Comparison of ENCODE assay signal across 12 cellular contexts in the genomic region with DNA sequence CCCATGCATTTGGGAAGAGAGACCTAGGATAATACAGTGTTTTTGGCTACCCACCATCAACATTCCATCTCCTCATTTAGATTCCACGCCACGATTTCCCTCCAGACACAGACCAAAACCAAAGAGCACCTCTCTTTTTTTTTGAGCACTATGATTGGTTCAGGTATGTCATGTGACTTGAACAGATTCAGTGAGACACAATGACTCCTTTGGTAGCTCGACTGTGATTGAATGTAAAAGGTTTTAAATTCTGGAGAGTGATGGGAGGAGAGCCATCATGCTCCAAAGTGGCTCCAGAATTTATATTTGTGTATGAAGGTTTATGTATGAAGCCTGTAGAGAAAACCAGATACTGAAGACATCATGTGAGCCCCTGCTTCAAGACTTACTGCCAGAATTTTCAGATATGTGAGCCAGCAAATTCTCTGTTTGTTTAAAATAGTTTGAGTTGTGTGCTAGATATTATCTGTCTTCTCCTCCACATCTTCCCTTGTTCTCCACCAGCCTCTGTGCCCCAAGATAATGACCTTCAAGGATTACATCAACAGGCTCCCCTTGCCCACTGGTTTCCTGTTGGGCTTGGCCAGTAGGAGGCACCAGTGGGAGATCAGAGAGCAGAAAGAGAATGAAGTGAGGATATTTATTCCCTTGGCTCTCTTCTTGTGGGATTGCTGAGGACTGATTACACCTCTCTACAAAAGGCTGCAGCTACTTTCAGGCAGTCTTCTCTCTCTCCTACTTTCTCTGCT. TPM values are rescaled to one million over a fixed set of nuclear protein-coding genes. Genes with fewer than 3 reads are reported as not detected.
DNase-seq lines count a peak whose midpoint lies in the region; ATAC-seq and TF ChIP-seq lines count a peak whose summit lies in the region.
"Had no signal": no experiment of that assay in that cellular context is flagged by ENCODE, and none has a peak within 500 bp of the region (broad histone marks: within the 10 kb centered on the region; RNA-seq: fewer than 3 reads in every experiment).

No MANE protein-coding gene starts in this region.

- no peak for TF ChIP-seq POLR2A in erythroblast (IDR thresholded peaks at IDR 0.05; ENCODE audit: low read length)

- intact Hi-C loops in activated CD4-positive, alpha-beta T cell treated with anti-CD3 and anti-CD28 coated beads, Interleukin-2, amount 10 ng/mL, durations not matched to agents 24 days and 14 days (cut with micrococcal nuclease): loop anchor here (2.0 kb wide), 1 partner anchor 14 kb away; the partner anchor contains the start of gene ACAA1
- intact Hi-C loops in Panc1 (cut with micrococcal nuclease; ENCODE audit: unreplicated experiment) (no loop called here), tibial artery (cut with DNase I; ENCODE audit: low total_unique reads) (no loop called here)

- no peak overlapping the region for H3K4me3 Mint-ChIP-seq in activated CD4-positive, alpha-beta T cell treated with anti-CD3 and anti-CD28 coated beads, Interleukin-2, amount 10 ng/mL, durations not matched to agents 24 days and 14 days
- H3K4me3 Mint-ChIP-seq in stimulated activated effector memory CD8-positive, alpha-beta T cell treated with anti-CD3 and anti-CD28 coated beads, Interleukin-12 subunit alpha, Interleukin-12 subunit beta, amount 100 ng/mL, for 72 hours: no peak overlapping the region

- no peaks in the 10 kb centered on the region for H3K27me3 ChIP-seq in Panc1 (ENCODE audit: control insufficient read depth, insufficient read depth, low read length)
- no peaks in the 10 kb centered on the region for H3K27me3 ChIP-seq in tibial artery
- H3K27me3 ChIP-seq: thyroid gland had no signal

- no TSS peak for BruUV-seq in Panc1 (replicated peaks; lab: Mats Ljungman, UMichigan)

- peak; percentile 58 for DNase-seq in activated CD4-positive, alpha-beta T cell treated with anti-CD3 and anti-CD28 coated beads, Interleukin-2, amount 10 ng/mL, durations not matched to agents 24 days and 14 days
- DNase-seq in activated CD4-positive, alpha-beta T cell treated with anti-CD3 and anti-CD28 coated beads, Interleukin-2, amount 50 U/mL, for 1 hour: no peak
- DNase-seq in Panc1 (ENCODE audit: low read depth, low spot score) (no peak), erythroblast (lab: John Stamatoyannopoulos, UW) (peak; percentile 40 to 59), tibial artery (no peak), anterior cingulate cortex (lab: John Stamatoyannopoulos, UW) (no peak)
- peak in 1 of 2 donors; percentile 35 for DNase-seq in stimulated activated effector memory CD8-positive, alpha-beta T cell treated with anti-CD3 and anti-CD28 coated beads, Interleukin-12 subunit alpha, Interleukin-12 subunit beta, amount 100 ng/mL, for 72 hours (ENCODE audit: low spot score in 2 of 2)
- DNase-seq: NCI-H446; stimulated activated CD4-positive, alpha-beta T cell treated with anti-CD3 and anti-CD28 coated beads, Interleukin-4, amount 100 ng/mL, for 4 hours; thyroid gland had no signal

- peaks cover 4% of the 10 kb centered on the region for H3K27me3 Mint-ChIP-seq in activated CD4-positive, alpha-beta T cell treated with anti-CD3 and anti-CD28 coated beads, Interleukin-2, amount 10 ng/mL, durations not matched to agents 24 days and 14 days

- H3K4me1 ChIP-seq in Panc1 (ENCODE audit: control insufficient read depth, insufficient read depth, low read length): no peaks in the 10 kb centered on the region
- no peaks in the 10 kb centered on the region for H3K4me1 ChIP-seq in tibial artery

- H3K4me3 ChIP-seq in Panc1 (ENCODE audit: low read depth in 2 of 2, low read length in 2 of 2): no peak overlapping the region
- no peak overlapping the region for H3K4me3 ChIP-seq in tibial artery
- H3K4me3 ChIP-seq: SK-N-MC, thyroid gland had no signal

- H3K4me1 Mint-ChIP-seq in activated CD4-positive, alpha-beta T cell treated with anti-CD3 and anti-CD28 coated beads, Interleukin-2, amount 10 ng/mL, durations not matched to agents 24 days and 14 days: peaks cover 39% of the 10 kb centered on the region
- H3K4me1 Mint-ChIP-seq in stimulated activated effector memory CD8-positive, alpha-beta T cell treated with anti-CD3 and anti-CD28 coated beads, Interleukin-12 subunit alpha, Interleukin-12 subunit beta, amount 100 ng/mL, for 72 hours: peaks cover 55% of the 10 kb centered on the region

- CTCF ChIA-PET in Panc1 (lab: Charles Lee): no interaction called here

- POLR2A ChIA-PET in Panc1 (lab: Charles Lee): no interaction called here

- H3K27ac ChIP-seq in Panc1 (ENCODE audit: low read length): no peak overlapping the region
- no peak overlapping the region for H3K27ac ChIP-seq in tibial artery
- H3K27ac ChIP-seq: SK-N-MC, thyroid gland had no signal

- peaks cover 2% of the 10 kb centered on the region for H3K36me3 Mint-ChIP-seq in activated CD4-positive, alpha-beta T cell treated with anti-CD3 and anti-CD28 coated beads, Interleukin-2, amount 10 ng/mL, durations not matched to agents 24 days and 14 days (ENCODE audit: low read depth)
- H3K36me3 Mint-ChIP-seq in stimulated activated effector memory CD8-positive, alpha-beta T cell treated with anti-CD3 and anti-CD28 coated beads, Interleukin-12 subunit alpha, Interleukin-12 subunit beta, amount 100 ng/mL, for 72 hours: no peaks in the 10 kb centered on the region

- in situ Hi-C loops in Panc1 (cut with HindIII; ENCODE audit: low pct_unique_long_range_greater_than_20kb, low sequenced_read_pairs): no loop called here

- peaks cover 16% of the 10 kb centered on the region for H3K9me3 Mint-ChIP-seq in activated CD4-positive, alpha-beta T cell treated with anti-CD3 and anti-CD28 coated beads, Interleukin-2, amount 10 ng/mL, durations not matched to agents 24 days and 14 days
- peaks cover 8% of the 10 kb centered on the region for H3K9me3 Mint-ChIP-seq in stimulated activated effector memory CD8-positive, alpha-beta T cell treated with anti-CD3 and anti-CD28 coated beads, Interleukin-12 subunit alpha, Interleukin-12 subunit beta, amount 100 ng/mL, for 72 hours

- no peaks in the 10 kb centered on the region; the same call in 1 of the 2 replicates for H3K9me3 ChIP-seq in Panc1 (ENCODE audit: control insufficient read depth, insufficient read depth, low read depth, low read length)
- H3K9me3 ChIP-seq in tibial artery: no peaks in the 10 kb centered on the region
- H3K9me3 ChIP-seq: thyroid gland had no signal

- H3K36me3 ChIP-seq in Panc1 (ENCODE audit: control insufficient read depth, insufficient read depth, low read length) (no peaks in the 10 kb centered on the region; the same call in 1 of the 2 replicates), tibial artery (no peaks in the 10 kb centered on the region)
- H3K36me3 ChIP-seq: thyroid gland had no signal

- ATAC-seq in Panc1 (no peak), HG03442 (IDR thresholded peaks at IDR 0.05; ENCODE audit: unreplicated experiment) (no peak)
- no peak for ATAC-seq in stimulated activated effector memory CD8-positive, alpha-beta T cell treated with anti-CD3 and anti-CD28 coated beads, Interleukin-12 subunit alpha, Interleukin-12 subunit beta, amount 100 ng/mL, for 72 hours

- peak; percentile 13; the same call in 1 of the 2 replicates for TF ChIP-seq CTCF in Panc1 (IDR thresholded peaks at IDR 0.05)
- TF ChIP-seq CTCF in tibial artery (IDR thresholded peaks at IDR 0.05): no peak

- no peak overlapping the region for H3K27ac Mint-ChIP-seq in activated CD4-positive, alpha-beta T cell treated with anti-CD3 and anti-CD28 coated beads, Interleukin-2, amount 10 ng/mL, durations not matched to agents 24 days and 14 days
- H3K27ac Mint-ChIP-seq in stimulated activated effector memory CD8-positive, alpha-beta T cell treated with anti-CD3 and anti-CD28 coated beads, Interleukin-12 subunit alpha, Interleukin-12 subunit beta, amount 100 ng/mL, for 72 hours: peak overlapping the region; percentile 58

RNA-seq across cellular contexts. Expression of gene MYD88, which starts 12.5 kb away (rescaled TPM):
- 32.0 and 36.9 TPM in 2 replicates for total RNA-seq in activated CD4-positive, alpha-beta T cell treated with anti-CD3 and anti-CD28 coated beads, Interleukin-2, amount 10 ng/mL, durations not matched to agents 24 days and 14 days
- total RNA-seq in Panc1 (2021; ENCODE audit: unreplicated experiment): 32.7 TPM
- polyA plus RNA-seq in Panc1 (2012; ENCODE audit: insufficient read length): 38.4 TPM

RNA-seq across cellular contexts. Expression of gene ACAA1, which starts 14.0 kb away (rescaled TPM):
- total RNA-seq in activated CD4-positive, alpha-beta T cell treated with anti-CD3 and anti-CD28 coated beads, Interleukin-2, amount 10 ng/mL, durations not matched to agents 24 days and 14 days: 68.7 and 71.6 TPM in 2 replicates
- 52.0 TPM for total RNA-seq in Panc1 (2021; ENCODE audit: unreplicated experiment)
- polyA plus RNA-seq in Panc1 (2012; ENCODE audit: insufficient read length): 69.2 TPM

RNA-seq across cellular contexts. Expression of gene OXSR1, which starts 14.4 kb away (rescaled TPM):
- 56.4 and 58.3 TPM in 2 replicates for total RNA-seq in activated CD4-positive, alpha-beta T cell treated with anti-CD3 and anti-CD28 coated beads, Interleukin-2, amount 10 ng/mL, durations not matched to agents 24 days and 14 days
- 33.2 TPM for total RNA-seq in Panc1 (2021; ENCODE audit: unreplicated experiment)
- 20.4 TPM for polyA plus RNA-seq in Panc1 (2012; ENCODE audit: insufficient read length)

Comparison
In these comparisons a context has a peak if more than half of its experiments do, and no peak if none do; other contexts are left out.
1. DNase-seq: peak in activated CD4-positive, alpha-beta T cell treated with anti-CD3 and anti-CD28 coated beads, Interleukin-2, amount 10 ng/mL, durations not matched to agents 24 days and 14 days (single experiment) and erythroblast (2 of 2); none in activated CD4-positive, alpha-beta T cell treated with anti-CD3 and anti-CD28 coated beads, Interleukin-2, amount 50 U/mL, for 1 hour (single experiment), Panc1 (single experiment), tibial artery (0 of 2) and anterior cingulate cortex (0 of 58).